2 cellular contexts compared by ENCODE assay signal in genomic region chr7:101168412-101169049, GRCh38.
TF ChIP-seq lines count a peak whose summit lies in the region.

No MANE protein-coding gene starts in this region.

TF ChIP-seq in SK-N-SH, 30 proteins besides CTCF, POLR2A, EP300 and RAD21:
- TF ChIP-seq YY1 (IDR thresholded peaks at IDR 0.05; ENCODE audit: low read depth), result no peak
- TF ChIP-seq FOSL2 (IDR thresholded peaks at IDR 0.05; ENCODE audit: borderline replicate concordance, low read depth), result peak; percentile 79
- TF ChIP-seq JUND (IDR thresholded peaks at IDR 0.05), result peak; percentile 33; the same call in 1 of the 2 replicates
TF ChIP-seq in SK-N-SH: peak in this region for 2.

TF ChIP-seq in neural cell, 6 proteins besides CTCF, POLR2A, EP300 and RAD21:
- TF ChIP-seq EZH2 (IDR thresholded peaks at IDR 0.05; ENCODE audit: borderline replicate concordance, insufficient read depth, low read length, poor library complexity, severe bottlenecking) (no peak), REST (IDR thresholded peaks at IDR 0.05; ENCODE audit: borderline replicate concordance) (no peak), POLR2AphosphoS5 (IDR thresholded peaks at IDR 0.05) (no peak), TAF1 (IDR thresholded peaks at IDR 0.05; ENCODE audit: low read depth) (no peak), MXI1 (conservative IDR thresholded peaks at IDR 0.05; ENCODE audit: poor library complexity, severe bottlenecking) (no peak), SMC3 (conservative IDR thresholded peaks at IDR 0.05; ENCODE audit: poor library complexity) (no peak)
